19 cellular contexts compared by ENCODE assay signal in the genomic region with DNA sequence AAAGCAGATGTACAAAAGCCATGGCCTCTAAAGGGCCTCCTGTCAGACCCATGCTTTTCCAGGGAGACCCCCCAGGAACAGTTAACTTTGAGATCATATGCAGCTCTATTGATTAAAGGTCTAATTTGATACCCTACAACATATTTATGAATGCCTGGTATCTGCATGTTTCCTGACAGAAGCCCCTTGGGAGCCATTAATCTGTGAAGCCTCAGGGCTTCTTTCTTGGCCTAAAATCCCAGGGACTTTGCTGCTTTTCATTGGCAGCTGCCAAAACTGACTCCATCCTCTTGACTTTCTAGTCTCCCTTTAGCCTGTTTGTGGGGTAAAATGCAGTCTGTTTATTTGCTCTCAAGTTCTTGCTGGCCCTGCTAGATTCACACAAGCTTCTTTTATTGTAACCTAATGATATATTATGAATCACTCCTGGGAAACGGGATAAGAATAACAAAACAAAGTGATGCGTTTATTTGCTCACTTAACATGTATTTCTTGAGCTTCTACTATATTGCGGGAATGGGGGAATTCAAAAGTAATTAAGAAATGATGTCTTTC.
A peak's percentile ranks its signal among the peaks of the same experiment; 100 is the strongest.
DNase-seq lines count a peak whose midpoint lies in the region; FAIRE-seq and TF ChIP-seq lines count a peak whose summit lies in the region.
"Had no signal": no experiment of that assay in that cellular context is flagged by ENCODE, and none has a peak within 500 bp of the region (broad histone marks: within the 10 kb centered on the region; RNA-seq: fewer than 3 reads in every experiment).

No MANE protein-coding gene starts in this region.

- no peak overlapping the region for H3K4me3 Mint-ChIP-seq in nephron progenitor cell
- H3K4me3 Mint-ChIP-seq: nephron had no signal

- H3K4me1 Mint-ChIP-seq in nephron progenitor cell: peaks cover 19% of the 10 kb centered on the region

- no peak for FAIRE-seq in bronchial epithelial cell (lab: Jason Lieb, UNC)
- FAIRE-seq: small intestine had no signal

- no peak for TF ChIP-seq CTCF in bronchial epithelial cell (IDR thresholded peaks at IDR 0.05; ENCODE audit: insufficient read depth, low read length, severe bottlenecking)
- TF ChIP-seq CTCF in nephron progenitor cell (IDR thresholded peaks at IDR 0.05): no peak

- no peaks in the 10 kb centered on the region for H3K27me3 ChIP-seq in bronchial epithelial cell (ENCODE audit: control insufficient read depth, insufficient read depth, low read length)
- H3K27me3 ChIP-seq: esophagus muscularis mucosa, vagina had no signal

- DNase-seq in H4 (ENCODE audit: low spot score) (peak; percentile 14), NCI-H446 treated with DMSO at 0.1 percent for 48 hours (lab: John Stamatoyannopoulos, UW) (peak; percentile 87), bronchial epithelial cell (ENCODE audit: low read depth) (peak; percentile 25), nephron progenitor cell (peak; percentile 6), kidney glomerular epithelial cell (lab: John Stamatoyannopoulos, UW) (no peak), NCI-H2227 (lab: John Stamatoyannopoulos, UW; ENCODE audit: unreplicated experiment) (no peak)
- no peak for DNase-seq in activated naive CD4-positive, alpha-beta T cell treated with Interleukin-2 at 50 U/mL for 16 hours
- DNase-seq: activated CD4-positive, CD25-positive, alpha-beta regulatory T cell treated with anti-CD3 and anti-CD28 coated beads, Interleukin-2, amount 50 U/mL, for 72 hours; AML-193; effector CD4-positive, alpha-beta T cell; NCI-H1417; NCI-H226; Right ventricle myocardium superior; small intestine; stimulated activated CD4-positive, alpha-beta T cell treated with anti-CD3 and anti-CD28 coated beads, Interleukin-4, amount 100 ng/mL, for 4 hours had no signal

- H3K36me3 ChIP-seq in bronchial epithelial cell (ENCODE audit: control insufficient read depth, insufficient read depth, low read length): no peaks in the 10 kb centered on the region
- H3K36me3 ChIP-seq: esophagus muscularis mucosa, vagina had no signal

- no peaks in the 10 kb centered on the region for H3K36me3 Mint-ChIP-seq in nephron progenitor cell (ENCODE audit: low read depth)

- no peak overlapping the region for H3K4me3 ChIP-seq in bronchial epithelial cell (ENCODE audit: low read depth, low read length)
- H3K4me3 ChIP-seq: esophagus muscularis mucosa, vagina had no signal

- H3K27ac Mint-ChIP-seq in nephron progenitor cell: peak overlapping the region; percentile 73
- H3K27ac Mint-ChIP-seq: nephron, progenitor cell of endocrine pancreas had no signal

- H3K27me3 Mint-ChIP-seq in nephron progenitor cell (ENCODE audit: low read depth, poor library complexity): no peaks in the 10 kb centered on the region
- H3K27me3 Mint-ChIP-seq: progenitor cell of endocrine pancreas had no signal

- H3K9me3 Mint-ChIP-seq in nephron progenitor cell: peaks cover 5% of the 10 kb centered on the region

Comparison
In these comparisons a context has a peak if more than half of its experiments do, and no peak if none do; other contexts are left out.
1. DNase-seq: peak in H4 (single experiment), NCI-H446 treated with DMSO at 0.1 percent for 48 hours (single experiment), bronchial epithelial cell (single experiment) and nephron progenitor cell (single experiment); none in activated naive CD4-positive, alpha-beta T cell treated with Interleukin-2 at 50 U/mL for 16 hours (single experiment), kidney glomerular epithelial cell (single experiment) and NCI-H2227 (single experiment).